8 cellular contexts compared by ENCODE assay signal in the genomic region with DNA sequence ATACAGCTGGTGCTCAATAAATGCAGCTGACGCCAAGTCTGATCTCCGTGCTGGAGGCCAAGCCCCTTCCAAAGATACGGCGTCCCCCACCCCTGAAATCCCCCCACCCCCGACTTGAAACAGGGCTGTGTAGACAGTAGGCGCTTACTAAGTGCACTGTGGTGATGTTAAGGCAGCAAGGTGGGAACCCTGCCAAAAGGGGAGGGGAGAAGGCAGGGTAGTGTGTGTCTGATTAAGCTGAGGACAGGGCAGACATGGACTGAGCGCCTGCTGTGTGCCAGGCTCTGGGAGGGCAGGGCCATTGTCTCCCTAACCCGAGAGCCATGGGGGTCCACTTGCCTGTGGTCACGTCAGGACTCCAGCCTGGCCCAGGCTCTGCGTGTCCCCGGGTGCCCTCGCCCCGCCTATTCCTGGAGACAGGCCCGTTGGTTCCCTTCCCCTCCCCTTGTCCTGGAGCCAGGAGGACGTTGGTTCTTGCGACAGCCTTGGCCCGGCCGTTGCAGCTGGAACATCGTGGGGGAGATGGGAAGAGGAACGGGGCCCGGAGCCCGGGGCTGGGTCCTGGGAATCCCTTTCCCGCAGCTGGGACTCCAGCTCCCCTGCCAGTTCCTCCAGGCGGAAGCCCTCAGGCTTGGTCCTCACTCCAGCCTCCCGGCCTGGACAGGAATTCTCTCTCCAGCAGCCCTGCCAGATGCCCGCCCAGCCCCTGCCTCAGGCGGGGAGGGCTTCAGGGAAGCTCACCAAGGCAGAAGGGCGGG. TPM values are rescaled to one million over a fixed set of nuclear protein-coding genes. Genes with fewer than 3 reads are reported as not detected.
A peak's percentile ranks its signal among the peaks of the same experiment; 100 is the strongest.
DNase-seq lines count a peak whose midpoint lies in the region; ATAC-seq and TF ChIP-seq lines count a peak whose summit lies in the region.

No MANE protein-coding gene starts in this region.

- H3K4me3 ChIP-seq in gastroesophageal sphincter, result peak overlapping the region in 1 of 2 donors; percentile 28

- peaks cover 0 to 53% (median 14%) of the 10 kb centered on the region in 3 donors for H3K4me1 ChIP-seq in gastroesophageal sphincter

- peaks cover 30 to 53% of the 10 kb centered on the region in 2 donors for H3K27me3 Mint-ChIP-seq in effector memory CD8-positive, alpha-beta T cell

- TF ChIP-seq POLR2A in gastroesophageal sphincter (IDR thresholded peaks at IDR 0.05), result peak in 1 of 2 donors; percentile 16

- H3K4me3 Mint-ChIP-seq in effector memory CD8-positive, alpha-beta T cell, result no peak overlapping the region

- H3K27me3 ChIP-seq in gastroesophageal sphincter, result peaks cover 73% of the 10 kb centered on the region

- ATAC-seq in gastroesophageal sphincter (peak; percentile 94), sciatic nerve (peak; percentile 95), HG03095 (IDR thresholded peaks at IDR 0.05; ENCODE audit: unreplicated experiment) (no peak)
- ATAC-seq in effector memory CD8-positive, alpha-beta T cell (replicated peaks), result no peak

- H3K27ac ChIP-seq in gastroesophageal sphincter, result peak overlapping the region; percentile 43 to 87 (median 84)

- H3K9me3 ChIP-seq in gastroesophageal sphincter, result no peaks in the 10 kb centered on the region

- peaks cover 3% of the 10 kb centered on the region for H3K36me3 Mint-ChIP-seq in effector memory CD8-positive, alpha-beta T cell (ENCODE audit: insufficient read depth)

- 22 to 50% methylated on average over 2 to 10 of the region's 28 CpGs for whole genome bisulfite sequencing in gastroesophageal sphincter (ENCODE audit: low coverage in 1 of 2), 2 donors

- H3K4me1 Mint-ChIP-seq in effector memory CD8-positive, alpha-beta T cell (ENCODE audit: low read depth in 2 of 2), result peaks cover 2 to 4% of the 10 kb centered on the region in 2 donors

- DNase-seq in SHP77 (lab: John Stamatoyannopoulos, UW), result peak; percentile 49 to 66
- no peak for DNase-seq in SHP77 treated with DMSO at 0.1 percent for 48 hours (lab: John Stamatoyannopoulos, UW)
- peak; percentile 67 for DNase-seq in SK-N-DZ (ENCODE audit: low spot score)
- DNase-seq in sciatic nerve (ENCODE audit: low spot score), result peak; percentile 92
- DNase-seq in effector memory CD8-positive, alpha-beta T cell, result no peak
- no peak for DNase-seq in putamen (ENCODE audit: low spot score)

- TF ChIP-seq EP300 in gastroesophageal sphincter (IDR thresholded peaks at IDR 0.05), result no peak

- no peak overlapping the region for H3K27ac Mint-ChIP-seq in effector memory CD8-positive, alpha-beta T cell

- H3K36me3 ChIP-seq in gastroesophageal sphincter, result no peaks in the 10 kb centered on the region

- intact Hi-C loops in sciatic nerve (cut with DNase I), result no loop called here

- H3K9me3 Mint-ChIP-seq in effector memory CD8-positive, alpha-beta T cell, result no peaks in the 10 kb centered on the region

- no peak for TF ChIP-seq CTCF in gastroesophageal sphincter (IDR thresholded peaks at IDR 0.05)

RNA-seq across cellular contexts. Expression of a gene that starts 1.7 kb away (rescaled TPM):
- polyA plus RNA-seq in SK-N-DZ (2014; cell fraction: cytosol; rRNA removed), result not detected in 2 replicates
- not detected in 2 replicates for polyA plus RNA-seq in SK-N-DZ (2014; cell fraction: nucleus; rRNA removed)
- total RNA-seq in gastroesophageal sphincter, result 1 to 10 TPM in 3 of 4 donors, under 1 TPM in 1; 0.49 to 2.3 (median 1.7) TPM
- 2.1 TPM for total RNA-seq in sciatic nerve

RNA-seq across cellular contexts. Expression of a gene that starts 9.1 kb away (rescaled TPM):
- 3.0 and 4.2 TPM in 2 replicates for polyA plus RNA-seq in SK-N-DZ (2014; cell fraction: cytosol; rRNA removed)
- polyA plus RNA-seq in SK-N-DZ (2014; cell fraction: nucleus; rRNA removed), result 0.96 and 2.8 TPM in 2 replicates
- total RNA-seq in gastroesophageal sphincter (1,000 to 10,000 TPM in 1 of 4 donors, 100 to 1,000 TPM in 3; 229 to 1,118 (median 654) TPM), sciatic nerve (405 TPM)

RNA-seq across cellular contexts. Expression of a gene that starts 9.6 kb away (rescaled TPM):
- polyA plus RNA-seq in SK-N-DZ (2014; cell fraction: cytosol; rRNA removed), result not detected in 2 replicates
- polyA plus RNA-seq in SK-N-DZ (2014; cell fraction: nucleus; rRNA removed), result not detected in 2 replicates
- total RNA-seq in gastroesophageal sphincter (not detected), sciatic nerve (0.71 TPM)

RNA-seq across cellular contexts. Expression of a gene that starts 22.8 kb away (rescaled TPM):
- not detected in 2 replicates for polyA plus RNA-seq in SK-N-DZ (2014; cell fraction: cytosol; rRNA removed)
- polyA plus RNA-seq in SK-N-DZ (2014; cell fraction: nucleus; rRNA removed), result 0.39 and 0.64 TPM in 2 replicates
- total RNA-seq in gastroesophageal sphincter (under 1 TPM in 1 of 4 donors, not detected in 3; 0.40 TPM), sciatic nerve (1.9 TPM)

RNA-seq across cellular contexts. Expression of a gene that starts 28.6 kb away (rescaled TPM):
- 153 and 228 TPM in 2 replicates for polyA plus RNA-seq in SK-N-DZ (2014; cell fraction: cytosol; rRNA removed)
- polyA plus RNA-seq in SK-N-DZ (2014; cell fraction: nucleus; rRNA removed), result 134 and 172 TPM in 2 replicates
- total RNA-seq in gastroesophageal sphincter (not detected), sciatic nerve (not detected)

Comparison
In these comparisons a context has a peak if more than half of its experiments do, and no peak if none do; other contexts are left out.
1. DNase-seq: peak in SHP77 (2 of 2), SK-N-DZ (single experiment) and sciatic nerve (single experiment); none in SHP77 treated with DMSO at 0.1 percent for 48 hours (single experiment), effector memory CD8-positive, alpha-beta T cell (0 of 3) and putamen (single experiment).
2. ATAC-seq: peak in gastroesophageal sphincter (single experiment) and sciatic nerve (single experiment); none in effector memory CD8-positive, alpha-beta T cell (single experiment) and HG03095 (single experiment).